9 cellular contexts compared by ENCODE assay signal in genomic region chr9:114155967-114156294, GRCh38. TPM values are rescaled to one million over a fixed set of nuclear protein-coding genes. Genes with fewer than 3 reads are reported as not detected.
DNase-seq lines count a peak whose midpoint lies in the region; ATAC-seq, FAIRE-seq and TF ChIP-seq lines count a peak whose summit lies in the region.
"Had no signal": no experiment of that assay in that cellular context is flagged by ENCODE, and none has a peak within 500 bp of the region (broad histone marks: within the 10 kb centered on the region; RNA-seq: fewer than 3 reads in every experiment).

No MANE protein-coding gene starts in this region.

- H3K4me3 Mint-ChIP-seq in activated CD4-positive, alpha-beta memory T cell treated with anti-CD3 and anti-CD28 coated beads for 36 hours, result peak overlapping the region; percentile 81

- H3K27me3 Mint-ChIP-seq in activated CD4-positive, alpha-beta memory T cell treated with anti-CD3 and anti-CD28 coated beads for 36 hours, result peaks cover 29% of the 10 kb centered on the region

- TF ChIP-seq POLR2A in gastroesophageal sphincter (IDR thresholded peaks at IDR 0.05), result no peak

- intact Hi-C loops in activated CD4-positive, alpha-beta memory T cell treated with anti-CD3 and anti-CD28 coated beads for 36 hours (cut with micrococcal nuclease), result loop anchor here (1.0 to 5.0 kb wide), 3 partner anchors 49 to 149 kb away; no protein-coding TSS in a partner anchor
- intact Hi-C loops in PC-9 (cut with micrococcal nuclease; ENCODE audit: unreplicated experiment), result loop anchor here (1.0 to 2.0 kb wide), 3 partner anchors 73 to 149 kb away; no protein-coding TSS in a partner anchor

- no peak for TF ChIP-seq EP300 in gastroesophageal sphincter (IDR thresholded peaks at IDR 0.05)

- no peaks in the 10 kb centered on the region for H3K36me3 ChIP-seq in gastroesophageal sphincter
- no peaks in the 10 kb centered on the region for H3K36me3 ChIP-seq in PC-9 (ENCODE audit: low read depth)

- DNase-seq in GM03348 (ENCODE audit: low spot score) (peak; percentile 29), skeletal muscle cell (ENCODE audit: low read depth) (no peak), PC-9 (no peak), 8988T (no peak), D721Med (ENCODE audit: insufficient read length, low spot score) (no peak), NCI-H2227 (lab: John Stamatoyannopoulos, UW; ENCODE audit: unreplicated experiment) (no peak)
- peak; percentile 52 for DNase-seq in activated CD4-positive, alpha-beta memory T cell treated with anti-CD3 and anti-CD28 coated beads for 36 hours

- H3K27ac ChIP-seq in gastroesophageal sphincter, result peak overlapping the region in 3 of 4 donors; percentile 65 to 81 (median 73)
- H3K27ac ChIP-seq in PC-9, result no peak overlapping the region

- peaks cover 0 to 38% (median 18%) of the 10 kb centered on the region in 3 donors for H3K4me1 ChIP-seq in gastroesophageal sphincter
- no peaks in the 10 kb centered on the region for H3K4me1 ChIP-seq in PC-9 (replicated peaks; ENCODE audit: insufficient read depth)

- FAIRE-seq in D721Med (lab: Jason Lieb, UNC), result no peak

- no peaks in the 10 kb centered on the region for H3K36me3 Mint-ChIP-seq in activated CD4-positive, alpha-beta memory T cell treated with anti-CD3 and anti-CD28 coated beads for 36 hours

- CTCF ChIA-PET in activated CD4-positive, alpha-beta memory T cell treated with anti-CD3 and anti-CD28 coated beads for 36 hours (lab: Charles Lee), result interaction anchor here (1.1 to 4.1 kb wide), 8 partner anchors 11 to 139 kb away, joined by 3 to 49 read pairs (median 8); partner anchors contain the start of gene AMBP
- CTCF ChIA-PET in PC-9 (lab: Charles Lee), result interaction anchor here (1.1 to 1.7 kb wide), 2 partner anchors 8 to 135 kb away, joined by 3 to 5 read pairs; no protein-coding TSS in a partner anchor

- H3K9me3 Mint-ChIP-seq in activated CD4-positive, alpha-beta memory T cell treated with anti-CD3 and anti-CD28 coated beads for 36 hours, result no peaks in the 10 kb centered on the region

- no peaks in the 10 kb centered on the region for H4K20me1 ChIP-seq in PC-9 (ENCODE audit: insufficient read depth)

- no peaks in the 10 kb centered on the region for H3F3A ChIP-seq in PC-9 (ENCODE audit: insufficient read depth, low read depth)

- peak overlapping the region; percentile 54 to 66 for H3K4me3 ChIP-seq in gastroesophageal sphincter
- peak overlapping the region; percentile 68 for H3K4me3 ChIP-seq in skeletal muscle cell (ENCODE audit: low read depth, low read length)
- no peak overlapping the region for H3K4me3 ChIP-seq in PC-9

- H3K9me3 ChIP-seq in gastroesophageal sphincter (no peaks in the 10 kb centered on the region), PC-9 (ENCODE audit: insufficient read depth, low read depth) (no peaks in the 10 kb centered on the region)

- H3K27ac Mint-ChIP-seq in activated CD4-positive, alpha-beta memory T cell treated with anti-CD3 and anti-CD28 coated beads for 36 hours, result no peak overlapping the region

- no peak for TF ChIP-seq CTCF in gastroesophageal sphincter (IDR thresholded peaks at IDR 0.05)
- no peak for TF ChIP-seq CTCF in PC-9 (conservative IDR thresholded peaks at IDR 0.05)
- TF ChIP-seq CTCF in D721Med (IDR thresholded peaks at IDR 0.05; ENCODE audit: insufficient read depth, missing control alignments), result no peak

- no TSS peak for BruUV-seq in PC-9 (replicated peaks; lab: Mats Ljungman, UMichigan)

- H3K9me2 ChIP-seq in PC-9 (ENCODE audit: insufficient read depth), result no peaks in the 10 kb centered on the region

- H3K4me1 Mint-ChIP-seq in activated CD4-positive, alpha-beta memory T cell treated with anti-CD3 and anti-CD28 coated beads for 36 hours (ENCODE audit: low read depth), result peaks cover 18% of the 10 kb centered on the region

- no peaks in the 10 kb centered on the region for H3K79me2 ChIP-seq in PC-9 (ENCODE audit: low read depth)

- H3K27me3 ChIP-seq in gastroesophageal sphincter (peaks cover 39% of the 10 kb centered on the region), PC-9 (ENCODE audit: insufficient read depth, low read depth) (peaks cover 9% of the 10 kb centered on the region; the same call in 1 of the 2 replicates)

- POLR2A ChIA-PET in activated CD4-positive, alpha-beta memory T cell treated with anti-CD3 and anti-CD28 coated beads for 36 hours (lab: Charles Lee), result no interaction called here
- POLR2A ChIA-PET in PC-9 (lab: Charles Lee; ENCODE audit: unreplicated experiment), result no interaction called here

- no peak for ATAC-seq in gastroesophageal sphincter

- no peak overlapping the region for H2AFZ ChIP-seq in PC-9

- H3K4me2 ChIP-seq in PC-9, result no peak overlapping the region

- no CpG with 5 or more reads among the region's 41 CpGs for WGBS in gastroesophageal sphincter (ENCODE audit: low coverage in 1 of 2), 2 donors

RNA-seq across cellular contexts. Expression of gene COL27A1, which starts 0.6 kb away (rescaled TPM):
- 1 to 10 TPM; 4.0 to 4.1 TPM for total RNA-seq in activated CD4-positive, alpha-beta memory T cell treated with anti-CD3 and anti-CD28 coated beads for 36 hours
- total RNA-seq in gastroesophageal sphincter (1 to 10 TPM; 1.0 to 5.7 (median 3.3) TPM), PC-9 (2021) (0.39 and 0.83 TPM in 2 replicates)

RNA-seq across cellular contexts. Expression of gene KIF12, which starts 56.8 kb away (rescaled TPM):
- total RNA-seq in activated CD4-positive, alpha-beta memory T cell treated with anti-CD3 and anti-CD28 coated beads for 36 hours, result not detected
- total RNA-seq in gastroesophageal sphincter, result not detected
- total RNA-seq in PC-9 (2021), result not detected in 2 replicates
- total RNA-seq: H4 had no signal

Comparison
In these comparisons a context has a peak if more than half of its experiments do, and no peak if none do; other contexts are left out.
1. DNase-seq: peak in GM03348 (single experiment) and activated CD4-positive, alpha-beta memory T cell treated with anti-CD3 and anti-CD28 coated beads for 36 hours (single experiment); none in skeletal muscle cell (single experiment), PC-9 (0 of 2), 8988T (single experiment), D721Med (single experiment) and NCI-H2227 (single experiment).